In genomic region chr11:117919326-117920275, GRCh38 we compare ENCODE assay signal across 17 cellular contexts. TPM values are rescaled to one million over a fixed set of nuclear protein-coding genes. Genes with fewer than 3 reads are reported as not detected.
DNase-seq lines count a peak whose midpoint lies in the region; ATAC-seq and TF ChIP-seq lines count a peak whose summit lies in the region.
"Had no signal": no experiment of that assay in that cellular context is flagged by ENCODE, and none has a peak within 500 bp of the region (broad histone marks: within the 10 kb centered on the region; RNA-seq: fewer than 3 reads in every experiment).

No MANE protein-coding gene starts in this region.

- no peak overlapping the region for H3K4me2 ChIP-seq in osteoblast (ENCODE audit: insufficient read depth, low read length)

- no peak overlapping the region for H2AFZ ChIP-seq in osteoblast (ENCODE audit: low read length)

- H3K4me1 ChIP-seq in osteoblast (ENCODE audit: insufficient read depth, low read length): no peaks in the 10 kb centered on the region
- peaks cover 5% of the 10 kb centered on the region for H3K4me1 ChIP-seq in CD4-positive, alpha-beta memory T cell (ENCODE audit: insufficient read depth, low read length)
- H3K4me1 ChIP-seq: gastrocnemius medialis, prostate gland, testis had no signal

- TF ChIP-seq CTCF in osteoblast (IDR thresholded peaks at IDR 0.05; ENCODE audit: extremely low read depth, low read depth, low read length): no peak

- H3K27me3 ChIP-seq in osteoblast (ENCODE audit: insufficient read depth, low read length): no peaks in the 10 kb centered on the region
- H3K27me3 ChIP-seq in CD4-positive, alpha-beta memory T cell (ENCODE audit: insufficient read depth, low read length): no peaks in the 10 kb centered on the region
- H3K27me3 ChIP-seq: gastrocnemius medialis, testis had no signal

- ATAC-seq in GM19025 (IDR thresholded peaks at IDR 0.05; ENCODE audit: low read depth, unreplicated experiment): peak; percentile 49
- peak; percentile 96 for ATAC-seq in activated naive CD8-positive, alpha-beta T cell treated with anti-CD3 and anti-CD28 coated beads, Interleukin-2, amount 50 U/mL, for 24 hours
- ATAC-seq in GM19467 (IDR thresholded peaks at IDR 0.05; ENCODE audit: unreplicated experiment): no peak
- no peak for ATAC-seq in HG02623 (IDR thresholded peaks at IDR 0.05; ENCODE audit: unreplicated experiment)
- ATAC-seq: gastrocnemius medialis had no signal

- H3K27ac ChIP-seq in osteoblast (ENCODE audit: low read depth, low read length): no peak overlapping the region
- H3K27ac ChIP-seq in CD4-positive, alpha-beta memory T cell (ENCODE audit: low read depth, low read length): no peak overlapping the region
- H3K27ac ChIP-seq: gastrocnemius medialis, HL-60, prostate gland, testis, WERI-Rb-1 had no signal

- POLR2A ChIA-PET in CD4-positive, alpha-beta memory T cell (lab: Charles Lee; ENCODE audit: partially characterized antibody): no interaction called here

- no peak overlapping the region for H3K4me3 ChIP-seq in osteoblast (ENCODE audit: insufficient read depth, low read length)
- no peak overlapping the region for H3K4me3 ChIP-seq in CD4-positive, alpha-beta memory T cell (ENCODE audit: low read length in 2 of 2)
- H3K4me3 ChIP-seq: gastrocnemius medialis, prostate gland, testis had no signal

- DNase-seq in activated CD4-positive, alpha-beta T cell treated with anti-CD3 and anti-CD28 coated beads for 48 hours: peak; percentile 39
- DNase-seq in activated CD4-positive, alpha-beta T cell treated with anti-CD3 and anti-CD28 coated beads, Interleukin-2, amount 50 U/mL, for 1 hour: no peak
- DNase-seq in activated naive CD8-positive, alpha-beta T cell treated with anti-CD3 and anti-CD28 coated beads, Interleukin-2, amount 50 U/mL, for 24 hours: no peak
- peak; percentile 38 for DNase-seq in osteoblast (ENCODE audit: insufficient read length, low spot score, missing footprints)
- DNase-seq in CD4-positive, alpha-beta memory T cell: no peak
- DNase-seq: amniotic stem cell, gastrocnemius medialis, MV-4-11, NCI-H345, testis, WERI-Rb-1 had no signal

- CTCF ChIA-PET in CD4-positive, alpha-beta memory T cell (lab: Charles Lee; ENCODE audit: partially characterized antibody): interaction anchor here (1.2 to 1.5 kb wide), 3 partner anchors 27 to 30 kb away, joined by 3 to 8 read pairs (median 4); no protein-coding TSS in a partner anchor

- peak overlapping the region; percentile 31 for H3K27ac Mint-ChIP-seq in activated naive CD8-positive, alpha-beta T cell treated with anti-CD3 and anti-CD28 coated beads, Interleukin-2, amount 50 U/mL, for 24 hours
- H3K27ac Mint-ChIP-seq in CD4-positive, alpha-beta memory T cell: no peak overlapping the region

- no peaks in the 10 kb centered on the region for H3K36me3 ChIP-seq in osteoblast (ENCODE audit: insufficient read depth, low read length)
- no peaks in the 10 kb centered on the region for H3K36me3 ChIP-seq in CD4-positive, alpha-beta memory T cell (ENCODE audit: insufficient read depth, low read length)
- H3K36me3 ChIP-seq: gastrocnemius medialis, prostate gland, WERI-Rb-1 had no signal

- H3K4me3 Mint-ChIP-seq in activated naive CD8-positive, alpha-beta T cell treated with anti-CD3 and anti-CD28 coated beads, Interleukin-2, amount 50 U/mL, for 24 hours: no peak overlapping the region
- no peak overlapping the region for H3K4me3 Mint-ChIP-seq in CD4-positive, alpha-beta memory T cell

- no peaks in the 10 kb centered on the region for H4K20me1 ChIP-seq in osteoblast (ENCODE audit: insufficient read depth, low read length)

- intact Hi-C loops in CD4-positive, alpha-beta memory T cell (cut with micrococcal nuclease): no loop called here

- no peaks in the 10 kb centered on the region for H3K9me3 ChIP-seq in osteoblast (ENCODE audit: low read depth, low read length)
- H3K9me3 ChIP-seq in CD4-positive, alpha-beta memory T cell (ENCODE audit: control insufficient read depth in 1 of 2, low read length in 2 of 2): no peaks in the 10 kb centered on the region
- H3K9me3 ChIP-seq: gastrocnemius medialis, prostate gland, testis had no signal

- peaks cover 16% of the 10 kb centered on the region for H3K4me1 Mint-ChIP-seq in activated naive CD8-positive, alpha-beta T cell treated with anti-CD3 and anti-CD28 coated beads, Interleukin-2, amount 50 U/mL, for 24 hours
- H3K4me1 Mint-ChIP-seq in CD4-positive, alpha-beta memory T cell: no peaks in the 10 kb centered on the region

- no peaks in the 10 kb centered on the region for H3K79me2 ChIP-seq in osteoblast (ENCODE audit: insufficient read depth, low read length)

- no peaks in the 10 kb centered on the region for H3K36me3 Mint-ChIP-seq in activated naive CD8-positive, alpha-beta T cell treated with anti-CD3 and anti-CD28 coated beads, Interleukin-2, amount 50 U/mL, for 24 hours (ENCODE audit: low read depth)
- H3K36me3 Mint-ChIP-seq in CD4-positive, alpha-beta memory T cell: no peaks in the 10 kb centered on the region

- no peaks in the 10 kb centered on the region for H3K9me3 Mint-ChIP-seq in activated naive CD8-positive, alpha-beta T cell treated with anti-CD3 and anti-CD28 coated beads, Interleukin-2, amount 50 U/mL, for 24 hours
- no peaks in the 10 kb centered on the region for H3K9me3 Mint-ChIP-seq in CD4-positive, alpha-beta memory T cell

- no peaks in the 10 kb centered on the region for H3K27me3 Mint-ChIP-seq in activated naive CD8-positive, alpha-beta T cell treated with anti-CD3 and anti-CD28 coated beads, Interleukin-2, amount 50 U/mL, for 24 hours
- peaks cover 2% of the 10 kb centered on the region in 2 donors for H3K27me3 Mint-ChIP-seq in CD4-positive, alpha-beta memory T cell

RNA-seq across cellular contexts. Expression of gene TMPRSS13, which starts 9.6 kb away (rescaled TPM):
- total RNA-seq in osteoblast: not detected in 2 replicates
- total RNA-seq in CD4-positive, alpha-beta memory T cell: 1 to 10 TPM; 3.7 to 4.0 TPM
- polyA plus RNA-seq in CD4-positive, alpha-beta memory T cell: under 1 TPM; 0.45 to 0.94 TPM
- total RNA-seq: dermis microvascular lymphatic vessel endothelial cell, gastrocnemius medialis had no signal

RNA-seq across cellular contexts. Expression of gene FXYD6, which starts 43.1 kb away (rescaled TPM):
- not detected in 2 replicates for total RNA-seq in osteoblast
- not detected for total RNA-seq in CD4-positive, alpha-beta memory T cell
- under 1 TPM in 1 of 2 donors, not detected in 1; 0.15 TPM for polyA plus RNA-seq in CD4-positive, alpha-beta memory T cell

Comparison
In these comparisons a context has a peak if more than half of its experiments do, and no peak if none do; other contexts are left out.
1. DNase-seq: peak in activated CD4-positive, alpha-beta T cell treated with anti-CD3 and anti-CD28 coated beads for 48 hours (single experiment) and osteoblast (single experiment); none in activated CD4-positive, alpha-beta T cell treated with anti-CD3 and anti-CD28 coated beads, Interleukin-2, amount 50 U/mL, for 1 hour (single experiment), activated naive CD8-positive, alpha-beta T cell treated with anti-CD3 and anti-CD28 coated beads, Interleukin-2, amount 50 U/mL, for 24 hours (single experiment) and CD4-positive, alpha-beta memory T cell (0 of 5).
2. ATAC-seq: peak in GM19025 (single experiment) and activated naive CD8-positive, alpha-beta T cell treated with anti-CD3 and anti-CD28 coated beads, Interleukin-2, amount 50 U/mL, for 24 hours (single experiment); none in GM19467 (single experiment) and HG02623 (single experiment).